Comparison of ENCODE assay signal across 8 cellular contexts in genomic region chr3:84959470-84960380, GRCh38. TPM values are rescaled to one million over a fixed set of nuclear protein-coding genes. Genes with fewer than 3 reads are reported as not detected.
DNase-seq lines count a peak whose midpoint lies in the region; ATAC-seq, FAIRE-seq and TF ChIP-seq lines count a peak whose summit lies in the region.

No MANE protein-coding gene starts in this region.

- DNase-seq in AG10803 (ENCODE audit: low read depth) = no peak
- DNase-seq in chondrocyte (ENCODE audit: low spot score) = no peak
- no peak for DNase-seq in small intestine
- DNase-seq in NCI-H187 treated with DMSO at 0.1 percent for 48 hours (lab: John Stamatoyannopoulos, UW) = no peak
- no peak for DNase-seq in GM10248 (ENCODE audit: extremely low spot score)

- H3K36me3 Mint-ChIP-seq in chondrocyte (ENCODE audit: low read depth) = peaks cover 1% of the 10 kb centered on the region

- H3K9me3 ChIP-seq in muscle layer of colon (ENCODE audit: low read length) (no peaks in the 10 kb centered on the region), small intestine (ENCODE audit: control insufficient read depth, low read depth) (no peaks in the 10 kb centered on the region)

- H3K4me1 ChIP-seq in KMS-11 (ENCODE audit: low read depth, poor library complexity, severe bottlenecking) (no peaks in the 10 kb centered on the region), muscle layer of colon (ENCODE audit: insufficient read depth, low read length) (peaks cover 12% of the 10 kb centered on the region), small intestine (ENCODE audit: control insufficient read depth in 2 of 2, insufficient read depth in 1 of 2, low read depth in 1 of 2, low read length in 1 of 2) (no peaks in the 10 kb centered on the region)

- ATAC-seq in HG02571 (IDR thresholded peaks at IDR 0.05; ENCODE audit: unreplicated experiment) = no peak

- H3K4me3 ChIP-seq in AG10803 (ENCODE audit: low read length) = peak overlapping the region; percentile 54
- H3K4me3 ChIP-seq in KMS-11 (IDR thresholded peaks at IDR 0.05; ENCODE audit: insufficient read depth, low read depth, low read length) = peak overlapping the region; percentile 18
- peak overlapping the region; percentile 68 to 87 for H3K4me3 ChIP-seq in muscle layer of colon (ENCODE audit: low read depth in 1 of 2, low read length in 2 of 2)
- peak overlapping the region in 1 of 2 donors; percentile 25 for H3K4me3 ChIP-seq in small intestine (ENCODE audit: low read depth in 1 of 2, low read length in 2 of 2)

- POLR2A ChIA-PET in GM10248 (lab: Yijun Ruan, JAX) = no interaction called here

- no peak overlapping the region for H3K27ac ChIP-seq in KMS-11
- no peak overlapping the region for H3K27ac ChIP-seq in muscle layer of colon (ENCODE audit: low read depth, low read length)
- H3K27ac ChIP-seq in small intestine (ENCODE audit: low read depth in 1 of 2, low read length in 1 of 2) = no peak overlapping the region

- H3K9me3 Mint-ChIP-seq in chondrocyte (ENCODE audit: low read depth) = no peaks in the 10 kb centered on the region

- peaks cover 13% of the 10 kb centered on the region for H3K4me1 Mint-ChIP-seq in chondrocyte (ENCODE audit: low read depth)

- no peak overlapping the region for H3K27ac Mint-ChIP-seq in chondrocyte (ENCODE audit: unreplicated experiment)

- H3K4me3 Mint-ChIP-seq in chondrocyte (ENCODE audit: unreplicated experiment) = peak overlapping the region; percentile 80

- no peak overlapping the region for H3K9ac ChIP-seq in KMS-11
- H3K9ac ChIP-seq in muscle layer of colon (ENCODE audit: low read length) = no peak overlapping the region

- CTCF ChIA-PET in GM10248 (lab: Yijun Ruan, JAX) = interaction anchor here (1.0 kb wide), 1 partner anchor 11 kb away, joined by 3 read pairs; no protein-coding TSS in a partner anchor

- H3K4me2 ChIP-seq in KMS-11 = 0 out of 2 replicates have a peak overlapping the region, but pooled peaks have one; percentile 36

- H4K20me1 ChIP-seq in KMS-11 (ENCODE audit: insufficient read depth) = no peaks in the 10 kb centered on the region

- H3K79me2 ChIP-seq in KMS-11 (ENCODE audit: insufficient read depth, low read depth) = no peaks in the 10 kb centered on the region

- 3 to 11% (median 10%) methylated on average over 40 of the region's 40 CpGs for WGBS in small intestine, 3 donors

- peak overlapping the region; percentile 76; the same call in 1 of the 2 replicates for H2AFZ ChIP-seq in KMS-11 (ENCODE audit: low read depth)

- TF ChIP-seq CTCF in AG10803 (conservative IDR thresholded peaks at IDR 0.05; ENCODE audit: low read length) (no peak), KMS-11 (conservative IDR thresholded peaks at IDR 0.05; ENCODE audit: low read depth, low read length) (no peak), chondrocyte (IDR thresholded peaks at IDR 0.05) (peak; percentile 18), GM10248 (IDR thresholded peaks at IDR 0.05; ENCODE audit: control extremely low read depth, extremely low read depth, low read depth, missing control alignments) (no peak)

- H3K27me3 ChIP-seq in KMS-11 (ENCODE audit: insufficient read depth, low read depth) (no peaks in the 10 kb centered on the region), muscle layer of colon (ENCODE audit: control insufficient read depth in 1 of 2, insufficient read depth in 2 of 2, low read length in 2 of 2) (peaks cover 15 to 33% of the 10 kb centered on the region in 2 donors), small intestine (ENCODE audit: control insufficient read depth in 2 of 2, insufficient read depth in 2 of 2, low read length in 2 of 2) (peaks cover 0 to 21% of the 10 kb centered on the region in 2 donors)

- FAIRE-seq in small intestine (lab: Jason Lieb, UNC) = no peak

- peaks cover 44% of the 10 kb centered on the region for H3K27me3 Mint-ChIP-seq in chondrocyte (ENCODE audit: low read depth)

- no peaks in the 10 kb centered on the region for H3K36me3 ChIP-seq in KMS-11 (ENCODE audit: insufficient read depth)
- H3K36me3 ChIP-seq in muscle layer of colon (ENCODE audit: insufficient read depth, low read length) = no peaks in the 10 kb centered on the region
- H3K36me3 ChIP-seq in small intestine (ENCODE audit: control insufficient read depth in 2 of 2, insufficient read depth in 2 of 2, low read length in 2 of 2) = no peaks in the 10 kb centered on the region

RNA-seq across cellular contexts. Expression of gene CADM2, which starts 0.9 kb away (rescaled TPM):
- total RNA-seq in chondrocyte = 1.1 to 1.6 TPM (median 1.2 TPM) in 3 replicates
- under 1 TPM in 1 of 3 donors, not detected in 2; 0.95 TPM for polyA plus RNA-seq in small intestine
